Comparison of ENCODE assay signal across 20 cellular contexts in genomic region chr6:74113901-74114300, GRCh38.
DNase-seq lines count a peak whose midpoint lies in the region; ATAC-seq and TF ChIP-seq lines count a peak whose summit lies in the region.
"Had no signal": no experiment of that assay in that cellular context is flagged by ENCODE, and none has a peak within 500 bp of the region (broad histone marks: within the 10 kb centered on the region; RNA-seq: fewer than 3 reads in every experiment).

No MANE protein-coding gene starts in this region.

- no peak overlapping the region for H2AFZ ChIP-seq in PC-3 (ENCODE audit: low read length)

- H3K9me2 ChIP-seq in PC-3 (replicated peaks; ENCODE audit: low read length) = no peaks in the 10 kb centered on the region

- DNase-seq in HS-5 (ENCODE audit: low read depth) = peak; percentile 2
- DNase-seq in PC-3 = peak; percentile 55
- DNase-seq in kidney glomerular epithelial cell (lab: John Stamatoyannopoulos, UW) = peak; percentile 11
- no peak for DNase-seq in foreskin melanocyte
- DNase-seq in SK-N-DZ (ENCODE audit: low spot score) = no peak
- DNase-seq in NCI-H345 treated with DMSO at 0.1 percent for 48 hours (lab: John Stamatoyannopoulos, UW; ENCODE audit: unreplicated experiment) = no peak
- DNase-seq: Caco-2; CD8-positive, alpha-beta T cell; GF-D8; GOT3; HCEC 1CT; MG63; NCI-H1105 treated with DMSO at 0.1 percent for 48 hours; NCI-H146; NCI-H1930; NCI-H2107; NCI-H510A; NCI-H69 had no signal

- TF ChIP-seq CTCF in PC-3 (conservative IDR thresholded peaks at IDR 0.05; ENCODE audit: low read depth, low read length) = no peak

- no peaks in the 10 kb centered on the region for H3K27me3 ChIP-seq in PC-3 (ENCODE audit: low read length)
- H3K27me3 ChIP-seq: MG63 had no signal

- ATAC-seq in PC-3 (peak; percentile 67), HG02642 (IDR thresholded peaks at IDR 0.05; ENCODE audit: poor library complexity, unreplicated experiment) (no peak)
- ATAC-seq: CD8-positive, alpha-beta T cell had no signal

- POLR2A ChIA-PET in PC-3 (lab: Charles Lee; ENCODE audit: unreplicated experiment) = no interaction called here

- H3K4me1 ChIP-seq in PC-3 (ENCODE audit: insufficient read depth, low read length) = peaks cover 8% of the 10 kb centered on the region
- H3K4me1 ChIP-seq: Caco-2 had no signal

- no peak overlapping the region for H3K4me2 ChIP-seq in PC-3 (ENCODE audit: low read length)

- no TSS peak for BruUV-seq in PC-3 (replicated peaks; lab: Mats Ljungman, UMichigan)

- H3F3A ChIP-seq in PC-3 (ENCODE audit: low read length, unreplicated experiment) = no peaks in the 10 kb centered on the region

- no peaks in the 10 kb centered on the region for H4K20me1 ChIP-seq in PC-3 (ENCODE audit: low read length)

- no peaks in the 10 kb centered on the region for H3K79me2 ChIP-seq in PC-3 (ENCODE audit: low read length)

- no peaks in the 10 kb centered on the region for H3K36me3 ChIP-seq in PC-3 (ENCODE audit: low read depth, low read length)
- H3K36me3 ChIP-seq: MG63 had no signal

- H3K9me3 ChIP-seq in PC-3 (ENCODE audit: low read length) = no peaks in the 10 kb centered on the region
- H3K9me3 ChIP-seq: Caco-2, MG63 had no signal

- intact Hi-C loops in PC-3 (cut with micrococcal nuclease) = no loop called here

- no peak overlapping the region for H3K27ac ChIP-seq in PC-3 (ENCODE audit: low read length)
- H3K27ac ChIP-seq: C4-2B had no signal

- no peak overlapping the region for H3K4me3 ChIP-seq in PC-3 (ENCODE audit: low read length)
- H3K4me3 ChIP-seq: MG63 had no signal

- no peak overlapping the region for H3K9ac ChIP-seq in PC-3 (ENCODE audit: low read length)

- CTCF ChIA-PET in PC-3 (lab: Charles Lee) = no interaction called here

Comparison
In these comparisons a context has a peak if more than half of its experiments do, and no peak if none do; other contexts are left out.
1. DNase-seq: peak in HS-5 (single experiment), PC-3 (single experiment) and kidney glomerular epithelial cell (single experiment); none in foreskin melanocyte (single experiment), SK-N-DZ (single experiment) and NCI-H345 treated with DMSO at 0.1 percent for 48 hours (single experiment).